Comparison of ENCODE assay signal across 1 cellular context in genomic region chr20:17808357-17808756, GRCh38.
A peak's percentile ranks its signal among the peaks of the same experiment; 100 is the strongest.
TF ChIP-seq lines count a peak whose summit lies in the region.

No MANE protein-coding gene starts in this region.

TF ChIP-seq in HepG2, 621 proteins besides CTCF, POLR2A, EP300 and RAD21 (continued from another document and continues in another):
- TF ChIP-seq HNF1B (CRISPR knock-in tag; IDR thresholded peaks at IDR 0.05): 0 out of 2 replicates have a peak, but pooled peaks have one; percentile 28
- TF ChIP-seq ZNF329 (CRISPR knock-in tag; IDR thresholded peaks at IDR 0.05; ENCODE audit: low read depth): no peak
- TF ChIP-seq ZNF512B (CRISPR knock-in tag; IDR thresholded peaks at IDR 0.05; ENCODE audit: borderline replicate concordance): 0 out of 2 replicates have a peak, but pooled peaks have one; percentile 59
- peak; percentile 68 for TF ChIP-seq ZMYM3 (CRISPR knock-in tag; IDR thresholded peaks at IDR 0.05)
- peak; percentile 75; the same call in 1 of the 2 replicates for TF ChIP-seq ZNF292 (CRISPR knock-in tag; IDR thresholded peaks at IDR 0.05; ENCODE audit: borderline replicate concordance, low read depth)
- TF ChIP-seq GATAD2A (CRISPR knock-in tag; IDR thresholded peaks at IDR 0.05): no peak
- TF ChIP-seq YEATS2 (CRISPR knock-in tag; IDR thresholded peaks at IDR 0.05; ENCODE audit: borderline replicate concordance): no peak
- no peak for TF ChIP-seq TEAD2 (CRISPR knock-in tag; IDR thresholded peaks at IDR 0.05)
- TF ChIP-seq SRSF4 (IDR thresholded peaks at IDR 0.05; ENCODE audit: low read depth, low read length, poor library complexity, severe bottlenecking): no peak
- peak; percentile 62; the same call in 1 of the 2 replicates for TF ChIP-seq RFX1 (IDR thresholded peaks at IDR 0.05)
- peak; percentile 58; the same call in 1 of the 2 replicates for TF ChIP-seq PITX1 (CRISPR knock-in tag; IDR thresholded peaks at IDR 0.05)
- 0 out of 2 replicates have a peak, but pooled peaks have one; percentile 54 for TF ChIP-seq RFX3 (CRISPR knock-in tag; IDR thresholded peaks at IDR 0.05)
- TF ChIP-seq ZFP62 (CRISPR knock-in tag; IDR thresholded peaks at IDR 0.05): no peak
- no peak for TF ChIP-seq THAP7 (CRISPR knock-in tag; IDR thresholded peaks at IDR 0.05)
- TF ChIP-seq ZNF281 (CRISPR knock-in tag; IDR thresholded peaks at IDR 0.05; ENCODE audit: borderline replicate concordance): peak; percentile 60; the same call in 1 of the 2 replicates
- peak; percentile 65; the same call in 1 of the 2 replicates for TF ChIP-seq SALL1 (CRISPR knock-in tag; IDR thresholded peaks at IDR 0.05)
- TF ChIP-seq ZNF607 (CRISPR knock-in tag; IDR thresholded peaks at IDR 0.05; ENCODE audit: borderline replicate concordance): peak; percentile 42; the same call in 1 of the 2 replicates
- 0 out of 2 replicates have a peak, but pooled peaks have one; percentile 10 for TF ChIP-seq STAG1 (CRISPR knock-in tag; IDR thresholded peaks at IDR 0.05)
- TF ChIP-seq CREB1 (IDR thresholded peaks at IDR 0.05): no peak
- no peak for TF ChIP-seq CREB1 (CRISPR knock-in tag; IDR thresholded peaks at IDR 0.05)
- no peak for TF ChIP-seq NR2F2 (IDR thresholded peaks at IDR 0.05; ENCODE audit: borderline replicate concordance, low read depth)
- no peak for TF ChIP-seq ZNF746 (CRISPR knock-in tag; IDR thresholded peaks at IDR 0.05)
- TF ChIP-seq ATF4 (CRISPR knock-in tag; IDR thresholded peaks at IDR 0.05): no peak
- TF ChIP-seq ZNF75D (CRISPR knock-in tag; IDR thresholded peaks at IDR 0.05; ENCODE audit: borderline replicate concordance): no peak
- 0 out of 2 replicates have a peak, but pooled peaks have one; percentile 33 for TF ChIP-seq ETV5 (CRISPR knock-in tag; IDR thresholded peaks at IDR 0.05; ENCODE audit: borderline replicate concordance)
- TF ChIP-seq ZBTB40 (IDR thresholded peaks at IDR 0.05): no peak
- 0 out of 2 replicates have a peak, but pooled peaks have one; percentile 36 for TF ChIP-seq ZBTB40 (CRISPR knock-in tag; IDR thresholded peaks at IDR 0.05)
- no peak for TF ChIP-seq ARID5B (CRISPR knock-in tag; IDR thresholded peaks at IDR 0.05)
- no peak for TF ChIP-seq ELF3 (CRISPR knock-in tag; IDR thresholded peaks at IDR 0.05)
